In genomic region chr15:35874260-35874905, GRCh38 we compare ENCODE assay signal across 13 cellular contexts.
A peak's percentile ranks its signal among the peaks of the same experiment; 100 is the strongest.
DNase-seq lines count a peak whose midpoint lies in the region; ATAC-seq, FAIRE-seq and TF ChIP-seq lines count a peak whose summit lies in the region.
"Had no signal": no experiment of that assay in that cellular context is flagged by ENCODE, and none has a peak within 500 bp of the region (broad histone marks: within the 10 kb centered on the region; RNA-seq: fewer than 3 reads in every experiment).

No MANE protein-coding gene starts in this region.

- TF ChIP-seq RAD21 in K562 (CRISPR knock-in tag; conservative IDR thresholded peaks at IDR 0.05 in 1 of 2, IDR thresholded peaks at IDR 0.05 in 1 of 2) (no peak), HepG2 (CRISPR knock-in tag; IDR thresholded peaks at IDR 0.05) (no peak)

- H3K36me3 ChIP-seq in K562 (ENCODE audit: control insufficient read depth, insufficient read depth, low read length) = no peaks in the 10 kb centered on the region
- no peaks in the 10 kb centered on the region for H3K36me3 ChIP-seq in HepG2 (replicated peaks in 1 of 2; ENCODE audit: control insufficient read depth in 1 of 2, insufficient read depth in 2 of 2, low read length in 2 of 2)
- H3K36me3 ChIP-seq: sigmoid colon had no signal

- H3K4me3 ChIP-seq in K562 = no peak overlapping the region
- H3K4me3 ChIP-seq in HepG2 (replicated peaks in 1 of 3; ENCODE audit: insufficient read depth in 1 of 3, low read depth in 2 of 3, low read length in 3 of 3) = no peak overlapping the region
- H3K4me3 ChIP-seq: sigmoid colon had no signal

- DNase-seq in COLO668 (lab: John Stamatoyannopoulos, UW; ENCODE audit: unreplicated experiment) = peak; percentile 18
- peak; percentile 88 for DNase-seq in LHCN-M2 (ENCODE audit: low read depth)
- peak in 2 of 4 experiments; percentile 7 to 10 for DNase-seq in K562 (ENCODE audit: extremely low read depth in 1 of 4, low spot score in 3 of 4)
- no peak for DNase-seq in HepG2 (ENCODE audit: low spot score)
- no peak for DNase-seq in NOMO-1 treated with DMSO at 0.1 percent for 48 hours (lab: John Stamatoyannopoulos, UW; ENCODE audit: unreplicated experiment)
- DNase-seq in GM10266 (ENCODE audit: extremely low spot score) = no peak
- DNase-seq: activated CD4-positive, alpha-beta T cell treated with anti-CD3 and anti-CD28 coated beads, Interleukin-2, amount 10 ng/mL, durations not matched to agents 24 days and 14 days; DMS79 treated with DMSO at 0.1 percent for 48 hours; MM.1S; SHP77 treated with DMSO at 0.1 percent for 48 hours; sigmoid colon had no signal

- no peak for TF ChIP-seq POLR2A in K562 (conservative IDR thresholded peaks at IDR 0.05)
- no peak for TF ChIP-seq POLR2A in HepG2 (IDR thresholded peaks at IDR 0.05; ENCODE audit: insufficient read depth in 1 of 2, low read depth in 2 of 2, low read length in 2 of 2)

- CTCF ChIA-PET in K562 (lab: Yijun Ruan, JAX; ENCODE audit: low intra/inter-chr PET ratio) = no interaction called here
- CTCF ChIA-PET in HepG2 (lab: Yijun Ruan, JAX; ENCODE audit: low intra/inter-chr PET ratio, low total read pairs) = no interaction called here

- POLR2A ChIA-PET in K562 (lab: Yijun Ruan, JAX) = no interaction called here
- POLR2A ChIA-PET in HepG2 (lab: Yijun Ruan, JAX) = no interaction called here

- H3K9ac ChIP-seq in K562 (ENCODE audit: insufficient read depth in 1 of 2, low read depth in 2 of 2, low read length in 2 of 2) = no peak overlapping the region
- H3K9ac ChIP-seq in HepG2 (ENCODE audit: insufficient read depth, low read depth, low read length) = no peak overlapping the region

- H3K9me3 ChIP-seq in K562 (replicated peaks; ENCODE audit: control insufficient read depth, insufficient read depth, low read depth, low read length) (no peaks in the 10 kb centered on the region), HepG2 (ENCODE audit: low read length) (no peaks in the 10 kb centered on the region)
- H3K9me3 ChIP-seq: sigmoid colon had no signal

- H2AFZ ChIP-seq in K562 (ENCODE audit: low read depth, low read length) = no peak overlapping the region
- no peak overlapping the region for H2AFZ ChIP-seq in HepG2 (ENCODE audit: low read length)

- no peaks in the 10 kb centered on the region for H3K9me1 ChIP-seq in K562 (ENCODE audit: control insufficient read depth, insufficient read depth, low read length)

- intact Hi-C loops in K562 (cut with micrococcal nuclease) (no loop called here), HepG2 (cut with micrococcal nuclease; ENCODE audit: unreplicated experiment) (no loop called here)

- in situ Hi-C loops in K562 (cut with MboI) = no loop called here
- in situ Hi-C loops in HepG2 (cut with HindIII; ENCODE audit: extremely low pct_ligation_motif_present, low pct_unique_long_range_greater_than_20kb) = no loop called here

- no peaks in the 10 kb centered on the region for H3K79me2 ChIP-seq in K562 (ENCODE audit: control insufficient read depth, insufficient read depth, low read length)
- H3K79me2 ChIP-seq in HepG2 (ENCODE audit: insufficient read depth, low read length) = no peaks in the 10 kb centered on the region

- TF ChIP-seq CTCF in K562 (IDR thresholded peaks at IDR 0.05 in 2 of 3, conservative IDR thresholded peaks at IDR 0.05 in 1 of 3; ENCODE audit: insufficient read depth in 2 of 3, low read depth in 1 of 3, low read length in 3 of 3) (no peak), HepG2 (CRISPR knock-in tag; IDR thresholded peaks at IDR 0.05) (no peak), GM10266 (IDR thresholded peaks at IDR 0.05; ENCODE audit: control insufficient read depth, insufficient read depth, low read depth, missing control alignments) (no peak)

- ATAC-seq in K562 (no peak), HepG2 (no peak), GM21515 (IDR thresholded peaks at IDR 0.05; ENCODE audit: unreplicated experiment) (no peak), GM19395 (IDR thresholded peaks at IDR 0.05; ENCODE audit: unreplicated experiment) (no peak)

- no peaks in the 10 kb centered on the region for H3K27me3 ChIP-seq in K562 (ENCODE audit: control insufficient read depth in 2 of 2, insufficient read depth in 2 of 2, low read length in 2 of 2)
- no peaks in the 10 kb centered on the region; a peak in 1 of 5 replicates for H3K27me3 ChIP-seq in HepG2 (ENCODE audit: control insufficient read depth in 1 of 2, insufficient read depth in 2 of 2, low read length in 2 of 2)
- H3K27me3 ChIP-seq: sigmoid colon had no signal

- H3K4me1 ChIP-seq in K562 (replicated peaks in 1 of 2; ENCODE audit: control insufficient read depth in 2 of 2, insufficient read depth in 2 of 2, low read length in 2 of 2) (no peaks in the 10 kb centered on the region), HepG2 (ENCODE audit: insufficient read depth, low read length) (no peaks in the 10 kb centered on the region)

- TF ChIP-seq EP300 in K562 (IDR thresholded peaks at IDR 0.05; ENCODE audit: low read length) (no peak), HepG2 (IDR thresholded peaks at IDR 0.05; ENCODE audit: low read depth in 2 of 2, low read length in 2 of 2) (no peak), HepG2 (CRISPR knock-in tag; IDR thresholded peaks at IDR 0.05; ENCODE audit: borderline replicate concordance) (no peak)

- H4K20me1 ChIP-seq in K562 (replicated peaks; ENCODE audit: control insufficient read depth, insufficient read depth, low read length) (no peaks in the 10 kb centered on the region), HepG2 (ENCODE audit: insufficient read depth, low read length) (no peaks in the 10 kb centered on the region)

- H3K4me2 ChIP-seq in K562 (ENCODE audit: insufficient read depth, low read length) (no peak overlapping the region), HepG2 (ENCODE audit: low read depth, low read length) (no peak overlapping the region)

- H3K27ac ChIP-seq in K562 (ENCODE audit: extremely low read depth, low read depth, low read length) (no peak overlapping the region), HepG2 (ENCODE audit: extremely low read length, insufficient read depth, low read length) (no peak overlapping the region)
- H3K27ac ChIP-seq: sigmoid colon had no signal

- FAIRE-seq in K562 (lab: Jason Lieb, UNC) (peak; percentile 62), HepG2 (lab: Jason Lieb, UNC) (no peak)

- no TSS peak for BruUV-seq in K562 (replicated peaks; lab: Mats Ljungman, UMichigan)
- BruUV-seq in HepG2 (replicated peaks; lab: Mats Ljungman, UMichigan) = no TSS peak

TF ChIP-seq in K562, 482 proteins besides CTCF, POLR2A, EP300 and RAD21 (continues in another document):
- TF ChIP-seq ZNF347 (CRISPR knock-in tag; IDR thresholded peaks at IDR 0.05; ENCODE audit: low read depth) = no peak
- TF ChIP-seq MAFF (IDR thresholded peaks at IDR 0.05; ENCODE audit: low read length) = peak; percentile 83
- TF ChIP-seq ATF3 (IDR thresholded peaks at IDR 0.05) = peak; percentile 38
- TF ChIP-seq ATF3 (CRISPR knock-in tag; conservative IDR thresholded peaks at IDR 0.05) = no peak
- TF ChIP-seq JUND (IDR thresholded peaks at IDR 0.05; ENCODE audit: borderline replicate concordance, low read depth, low read length) = no peak
- TF ChIP-seq JUND (tag; IDR thresholded peaks at IDR 0.05; ENCODE audit: borderline replicate concordance, low read depth, low read length) = peak; percentile 23; the same call in 1 of the 3 replicates

TF ChIP-seq in HepG2, 621 proteins besides CTCF, POLR2A, EP300 and RAD21:
- peak; percentile 62 to 79 for TF ChIP-seq MAFK (conservative IDR thresholded peaks at IDR 0.05 in 1 of 2, IDR thresholded peaks at IDR 0.05 in 1 of 2; ENCODE audit: low read length in 2 of 2)
- TF ChIP-seq FOSL2 (CRISPR knock-in tag; IDR thresholded peaks at IDR 0.05) = 0 out of 2 replicates have a peak, but pooled peaks have one; percentile 8
- peak; percentile 91 for TF ChIP-seq NFE2L2 (IDR thresholded peaks at IDR 0.05; ENCODE audit: low read length)
- TF ChIP-seq MAFF (IDR thresholded peaks at IDR 0.05; ENCODE audit: low read depth, low read length) = peak; percentile 74
- peak; percentile 71; the same call in 1 of the 2 replicates for TF ChIP-seq CEBPB (IDR thresholded peaks at IDR 0.05; ENCODE audit: borderline replicate concordance, low read depth, low read length)
- no peak for TF ChIP-seq ZEB1 (IDR thresholded peaks at IDR 0.05; ENCODE audit: insufficient replicate concordance, low read depth)
- TF ChIP-seq FOXO4 (CRISPR knock-in tag; conservative IDR thresholded peaks at IDR 0.05) = no peak
- no peak for TF ChIP-seq STAT6 (CRISPR knock-in tag; IDR thresholded peaks at IDR 0.05; ENCODE audit: borderline replicate concordance)
- no peak for TF ChIP-seq GATAD2A (CRISPR knock-in tag; IDR thresholded peaks at IDR 0.05)

Comparison
In these comparisons a context has a peak if more than half of its experiments do, and no peak if none do; other contexts are left out.
1. DNase-seq: peak in COLO668 (single experiment) and LHCN-M2 (single experiment); none in HepG2 (single experiment), NOMO-1 treated with DMSO at 0.1 percent for 48 hours (single experiment) and GM10266 (single experiment).